ENCODE assay signal across 8 cellular contexts in the genomic region with DNA sequence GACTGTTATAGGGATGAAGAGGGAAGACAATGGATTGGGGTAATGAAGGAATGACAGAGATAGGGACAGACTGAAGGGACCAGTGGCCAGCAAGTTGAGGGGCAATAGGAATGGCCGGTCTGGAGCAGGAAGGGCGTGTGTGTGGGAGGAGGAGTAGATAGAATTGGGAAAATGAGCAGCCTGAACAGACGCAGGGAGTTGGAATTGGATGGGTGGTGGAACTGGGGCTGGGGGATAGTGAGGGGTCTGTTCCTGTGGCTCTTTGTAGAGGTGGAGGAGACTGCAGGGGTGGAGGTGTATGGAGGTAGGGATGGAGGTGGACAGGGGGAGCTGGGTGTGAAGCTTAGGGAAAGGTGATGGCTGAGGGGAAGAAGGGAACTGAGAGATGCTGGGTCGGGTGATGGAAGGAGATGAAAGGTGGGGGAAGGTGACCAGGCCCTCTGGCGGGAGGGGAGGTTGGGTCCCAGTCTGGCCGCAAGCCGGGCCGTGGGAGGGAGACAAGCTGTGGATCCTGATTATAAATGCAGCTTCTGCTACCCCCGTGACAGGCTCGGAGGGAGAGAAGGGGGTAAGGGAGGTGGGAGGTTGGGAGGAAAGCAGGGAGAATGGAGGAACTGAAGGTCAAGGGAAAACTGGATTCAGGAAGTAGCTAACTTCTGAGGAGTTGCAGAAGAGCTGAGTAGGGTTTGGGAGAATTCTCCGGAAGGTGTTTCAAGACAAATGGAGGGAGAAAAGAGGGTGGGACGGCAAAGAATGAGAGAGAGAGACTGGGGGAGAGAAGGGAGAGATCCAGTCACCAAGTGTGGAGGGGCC. TPM values are rescaled to one million over a fixed set of nuclear protein-coding genes. Genes with fewer than 3 reads are reported as not detected.
DNase-seq lines count a peak whose midpoint lies in the region; ATAC-seq and TF ChIP-seq lines count a peak whose summit lies in the region.

No MANE protein-coding gene starts in this region.

- intact Hi-C loops in head of caudate nucleus (cut with DNase I): no loop called here

- H3K27ac Mint-ChIP-seq in brain: peak overlapping the region; percentile 96 to 100 (median 98)

- 15 to 18% methylated on average over 12 of the region's 12 CpGs for WGBS in lung, 2 donors
- 12% methylated on average over 12 of the region's 12 CpGs for whole genome bisulfite sequencing in urinary bladder

- no peaks in the 10 kb centered on the region for H3K27me3 Mint-ChIP-seq in activated T-cell treated with anti-CD3 and anti-CD28 coated beads, Interleukin-2, amount 50 U/mL, for 4 hours (ENCODE audit: low read depth)
- peaks cover 14% of the 10 kb centered on the region for H3K27me3 Mint-ChIP-seq in brain

- peak overlapping the region; percentile 90 for H3K4me3 Mint-ChIP-seq in activated T-cell treated with anti-CD3 and anti-CD28 coated beads, Interleukin-2, amount 50 U/mL, for 4 hours
- H3K4me3 Mint-ChIP-seq in brain: peak overlapping the region; percentile 88 to 96 (median 90)

- no peaks in the 10 kb centered on the region for H3K9me3 ChIP-seq in lung (ENCODE audit: control insufficient read depth in 2 of 2, insufficient read depth in 1 of 2, low read length in 1 of 2)

- peak overlapping the region; percentile 38 for H3K4me3 ChIP-seq in lung
- peak overlapping the region; percentile 74 for H3K4me3 ChIP-seq in urinary bladder (ENCODE audit: low read depth, low read length)

- no peak for ATAC-seq in activated T-cell treated with anti-CD3 and anti-CD28 coated beads, Interleukin-2, amount 50 U/mL, for 4 hours
- no peak for ATAC-seq in lung (ENCODE audit: insufficient read depth, low FRiP score)

- peaks cover 63% of the 10 kb centered on the region for H3K4me1 Mint-ChIP-seq in activated T-cell treated with anti-CD3 and anti-CD28 coated beads, Interleukin-2, amount 50 U/mL, for 4 hours (ENCODE audit: low read depth)
- H3K4me1 Mint-ChIP-seq in brain: peaks cover 87% of the 10 kb centered on the region

- H3K27ac ChIP-seq in lung (ENCODE audit: low read depth in 1 of 2, low read length in 1 of 2) (peak overlapping the region; percentile 92 to 93), urinary bladder (ENCODE audit: low read depth) (peak overlapping the region; percentile 86)

- H3K4me1 ChIP-seq in lung (ENCODE audit: control insufficient read depth in 2 of 2, insufficient read depth in 2 of 2, low read length in 2 of 2) (peaks cover 9 to 19% of the 10 kb centered on the region in 2 donors), urinary bladder (ENCODE audit: insufficient read depth) (peaks cover 3% of the 10 kb centered on the region)

- H3K36me3 Mint-ChIP-seq in activated T-cell treated with anti-CD3 and anti-CD28 coated beads, Interleukin-2, amount 50 U/mL, for 4 hours (ENCODE audit: insufficient read depth): no peaks in the 10 kb centered on the region
- peaks cover 15% of the 10 kb centered on the region for H3K36me3 Mint-ChIP-seq in brain

- no peaks in the 10 kb centered on the region for H3K9me3 Mint-ChIP-seq in activated T-cell treated with anti-CD3 and anti-CD28 coated beads, Interleukin-2, amount 50 U/mL, for 4 hours
- H3K9me3 Mint-ChIP-seq in brain: no peaks in the 10 kb centered on the region

- TF ChIP-seq CTCF in brain (conservative IDR thresholded peaks at IDR 0.05) (no peak), lung (IDR thresholded peaks at IDR 0.05; ENCODE audit: control extremely low read depth, extremely low read depth) (no peak)

- DNase-seq in activated T-cell treated with anti-CD3 and anti-CD28 coated beads, Interleukin-2, amount 50 U/mL, for 4 hours: no peak
- no peak for DNase-seq in activated T-cell treated with anti-CD3 and anti-CD28 coated beads for 4 hours
- no peak for DNase-seq in lung (ENCODE audit: low spot score)
- DNase-seq in stimulated activated CD4-positive, alpha-beta T cell treated with anti-CD3 and anti-CD28 coated beads, Interleukin-2, amount 100 ng/mL, for 48 hours: no peak
- DNase-seq in head of caudate nucleus: no peak
- no peak for DNase-seq in NCI-H2081 (lab: John Stamatoyannopoulos, UW)

- H3K27me3 ChIP-seq in lung (ENCODE audit: control insufficient read depth, insufficient read depth): no peaks in the 10 kb centered on the region

- no peaks in the 10 kb centered on the region for H3K36me3 ChIP-seq in lung (ENCODE audit: control insufficient read depth in 2 of 2, insufficient read depth in 2 of 2, low read length in 2 of 2)
- H3K36me3 ChIP-seq in urinary bladder (ENCODE audit: insufficient read depth): no peaks in the 10 kb centered on the region

RNA-seq across cellular contexts. Expression of a gene that starts 5.2 kb away (rescaled TPM):
- 10 to 100 TPM; 18.6 to 23.4 (median 20.2) TPM for total RNA-seq in activated T-cell treated with anti-CD3 and anti-CD28 coated beads, Interleukin-2, amount 50 U/mL, for 4 hours
- 40.7 TPM for polyA plus RNA-seq in brain (ENCODE audit: insufficient read depth, low read depth, low replicate concordance)
- 10 to 100 TPM; 10.8 to 32.0 TPM for total RNA-seq in lung
- polyA plus RNA-seq in lung: 10 to 100 TPM in 1 of 2 donors, 1 to 10 TPM in 1; 9.2 to 13.2 TPM
- total RNA-seq in urinary bladder: 9.8 TPM
- polyA plus RNA-seq in urinary bladder: 19.6 TPM

RNA-seq across cellular contexts. Expression of a gene that starts 7.2 kb away (rescaled TPM):
- total RNA-seq in activated T-cell treated with anti-CD3 and anti-CD28 coated beads, Interleukin-2, amount 50 U/mL, for 4 hours: 10 to 100 TPM; 76.6 to 84.5 (median 79.2) TPM
- polyA plus RNA-seq in brain (ENCODE audit: insufficient read depth, low read depth, low replicate concordance) (837 TPM), lung (100 to 1,000 TPM; 122 to 275 TPM), urinary bladder (192 TPM)
- total RNA-seq in lung (100 to 1,000 TPM in 1 of 2 donors, 10 to 100 TPM in 1; 88.7 to 134 TPM), urinary bladder (62.5 TPM)

RNA-seq across cellular contexts. Expression of a gene that starts 14.2 kb away (rescaled TPM):
- total RNA-seq in activated T-cell treated with anti-CD3 and anti-CD28 coated beads, Interleukin-2, amount 50 U/mL, for 4 hours: 10 to 100 TPM; 24.4 to 29.4 (median 26.8) TPM
- polyA plus RNA-seq in brain (ENCODE audit: insufficient read depth, low read depth, low replicate concordance): 115 TPM
- 10 to 100 TPM; 30.9 to 49.3 TPM for total RNA-seq in lung
- polyA plus RNA-seq in lung: 100 to 1,000 TPM in 1 of 2 donors, 10 to 100 TPM in 1; 40.8 to 121 TPM
- total RNA-seq in urinary bladder: 16.4 TPM
- 79.4 TPM for polyA plus RNA-seq in urinary bladder

RNA-seq across cellular contexts. Expression of a gene that starts 29.3 kb away (rescaled TPM):
- total RNA-seq in activated T-cell treated with anti-CD3 and anti-CD28 coated beads, Interleukin-2, amount 50 U/mL, for 4 hours: 10 to 100 TPM; 22.9 to 23.4 (median 22.9) TPM
- polyA plus RNA-seq in brain (ENCODE audit: insufficient read depth, low read depth, low replicate concordance) (10.7 TPM), lung (1 to 10 TPM; 4.1 to 4.8 TPM), urinary bladder (5.0 TPM)
- total RNA-seq in lung (1 to 10 TPM; 4.0 to 7.9 TPM), urinary bladder (7.8 TPM)

RNA-seq across cellular contexts. Expression of a gene that starts 33.4 kb away (rescaled TPM):
- 1 to 10 TPM; 7.3 to 8.3 (median 7.4) TPM for total RNA-seq in activated T-cell treated with anti-CD3 and anti-CD28 coated beads, Interleukin-2, amount 50 U/mL, for 4 hours
- polyA plus RNA-seq in brain (ENCODE audit: insufficient read depth, low read depth, low replicate concordance) (89.6 TPM), lung (1 to 10 TPM; 2.6 to 2.7 TPM), urinary bladder (1.2 TPM)
- total RNA-seq in lung (1 to 10 TPM; 2.1 to 4.4 TPM), urinary bladder (7.5 TPM)
